In the genomic region with DNA sequence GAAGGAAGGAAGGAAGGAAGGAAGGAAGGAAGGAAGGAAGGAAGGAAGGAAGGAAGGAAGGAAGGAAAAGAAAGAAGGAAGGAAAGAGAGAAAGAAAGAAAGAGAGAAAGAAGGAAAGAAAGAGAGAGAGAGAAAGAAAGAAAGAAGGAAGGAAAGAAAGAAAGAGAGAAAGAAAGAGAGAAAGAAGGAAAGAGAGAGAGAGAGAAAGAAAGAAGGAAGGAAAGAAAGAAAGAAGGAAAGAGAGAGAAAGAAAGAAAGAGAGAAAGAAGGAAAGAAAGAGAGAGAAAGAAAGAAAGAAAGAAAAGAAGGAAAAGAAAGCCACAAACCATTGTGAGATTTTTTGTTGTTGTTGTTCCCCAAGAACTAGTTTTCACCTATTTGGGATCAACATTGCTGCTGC, we compare ENCODE assay signal across 9 cellular contexts. TPM values are rescaled to one million over a fixed set of nuclear protein-coding genes. Genes with fewer than 3 reads are reported as not detected.
"Had no signal": no experiment of that assay in that cellular context is flagged by ENCODE, and none has a peak within 500 bp of the region (broad histone marks: within the 10 kb centered on the region; RNA-seq: fewer than 3 reads in every experiment).

No MANE protein-coding gene starts in this region.

RNA-seq across cellular contexts. Expression of gene GPR42, which starts 3.2 kb away (rescaled TPM):
- total RNA-seq: activated CD4-positive, alpha-beta T cell treated with anti-CD3 and anti-CD28 coated beads, Interleukin-2, amount 10 ng/mL, durations not matched to agents 7 days and 5 days; activated CD8-positive, alpha-beta memory T cell treated with anti-CD3 and anti-CD28 coated beads for 36 hours; activated naive CD8-positive, alpha-beta T cell treated with anti-CD3 and anti-CD28 coated beads, Interleukin-2, amount 10 ng/mL, durations not matched to agents 7 days and 5 days; ascending aorta; bronchial epithelial cell; chondrocyte had no signal
- polyA plus RNA-seq: cardiac muscle cell had no signal

RNA-seq across cellular contexts. Expression of gene FFAR3, which starts 15.8 kb away (rescaled TPM):
- total RNA-seq: activated CD4-positive, alpha-beta T cell treated with anti-CD3 and anti-CD28 coated beads, Interleukin-2, amount 10 ng/mL, durations not matched to agents 7 days and 5 days; activated naive CD8-positive, alpha-beta T cell treated with anti-CD3 and anti-CD28 coated beads, Interleukin-2, amount 10 ng/mL, durations not matched to agents 7 days and 5 days; ascending aorta; bronchial epithelial cell; chondrocyte had no signal
- polyA plus RNA-seq: cardiac muscle cell had no signal

RNA-seq across cellular contexts. Expression of gene FFAR1, which starts 26.3 kb away (rescaled TPM):
- total RNA-seq: activated CD4-positive, alpha-beta memory T cell treated with anti-CD3 and anti-CD28 coated beads, Interleukin-2, amount 10 ng/mL, durations not matched to agents 7 days and 5 days; activated CD4-positive, alpha-beta T cell treated with anti-CD3 and anti-CD28 coated beads, Interleukin-2, amount 10 ng/mL, durations not matched to agents 7 days and 5 days; activated CD8-positive, alpha-beta memory T cell treated with anti-CD3 and anti-CD28 coated beads for 36 hours; activated naive CD8-positive, alpha-beta T cell treated with anti-CD3 and anti-CD28 coated beads, Interleukin-2, amount 10 ng/mL, durations not matched to agents 7 days and 5 days; activated T-cell treated with anti-CD3 and anti-CD28 coated beads, Interleukin-2, amount 50 U/mL, for 4 hours; ascending aorta; bronchial epithelial cell; cardiac muscle cell; chondrocyte had no signal

RNA-seq across cellular contexts. Expression of gene CD22, which starts 45.0 kb away (rescaled TPM):
- total RNA-seq: chondrocyte had no signal
- polyA plus RNA-seq: cardiac muscle cell had no signal
